In the genomic region with DNA sequence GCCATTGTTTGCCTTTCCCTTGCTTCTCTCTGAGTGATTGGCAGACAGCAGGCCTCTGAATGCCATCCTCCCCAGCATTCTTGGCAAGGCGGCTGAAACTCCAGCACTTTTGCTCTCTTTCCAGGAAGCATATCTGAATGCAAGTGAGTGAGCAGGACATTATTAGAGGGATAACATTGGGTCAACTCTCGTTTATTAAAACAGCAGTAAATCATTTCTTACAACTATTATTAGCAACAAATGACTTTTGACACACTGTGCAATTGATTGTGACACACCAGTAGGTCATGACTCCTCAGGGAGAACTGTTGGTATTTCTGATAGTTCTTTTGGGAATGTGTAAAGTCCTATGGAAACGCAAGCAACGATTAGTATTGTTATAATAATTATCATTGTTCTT, we compare ENCODE assay signal across 20 cellular contexts.
DNase-seq lines count a peak whose midpoint lies in the region; ATAC-seq, FAIRE-seq and TF ChIP-seq lines count a peak whose summit lies in the region.
"Had no signal": no experiment of that assay in that cellular context is flagged by ENCODE, and none has a peak within 500 bp of the region (broad histone marks: within the 10 kb centered on the region; RNA-seq: fewer than 3 reads in every experiment).

No MANE protein-coding gene starts in this region.

- intact Hi-C loops in adrenal gland (cut with DNase I): no loop called here
- intact Hi-C loops in left ventricle myocardium superior (cut with micrococcal nuclease): no loop called here

- H3K27me3 ChIP-seq in adrenal gland: no peaks in the 10 kb centered on the region
- peaks cover 3% of the 10 kb centered on the region for H3K27me3 ChIP-seq in osteoblast (ENCODE audit: insufficient read depth, low read length)

- TF ChIP-seq POLR2A in A549 (IDR thresholded peaks at IDR 0.05; ENCODE audit: low read length): no peak
- no peak for TF ChIP-seq POLR2A in adrenal gland (IDR thresholded peaks at IDR 0.05)
- TF ChIP-seq POLR2A in GM12891 (IDR thresholded peaks at IDR 0.05; ENCODE audit: low read depth, low read length): no peak

- CTCF ChIA-PET in A549 (lab: Yijun Ruan, JAX): no interaction called here

- WGBS in A549 (ENCODE audit: missing lambda C conversion rate): 65% methylated on average over 4 of the region's 4 CpGs
- WGBS in adrenal gland, 4 donors: 36 to 48% (median 44%) methylated on average over 4 of the region's 4 CpGs

- no peak for TF ChIP-seq EP300 in A549 (IDR thresholded peaks at IDR 0.05)

- no peak for TF ChIP-seq RAD21 in A549 (conservative IDR thresholded peaks at IDR 0.05 in 1 of 2, IDR thresholded peaks at IDR 0.05 in 1 of 2)

- H3K79me2 ChIP-seq in osteoblast (ENCODE audit: insufficient read depth, low read length): no peaks in the 10 kb centered on the region

- FAIRE-seq in A549 (lab: Jason Lieb, UNC): peak; percentile 59
- FAIRE-seq in GM12891 (lab: Jason Lieb, UNC): no peak
- FAIRE-seq: urothelium cell line had no signal

- no peak for TF ChIP-seq CTCF in A549 (IDR thresholded peaks at IDR 0.05)
- no peak for TF ChIP-seq CTCF in adrenal gland (IDR thresholded peaks at IDR 0.05)
- no peak for TF ChIP-seq CTCF in osteoblast (IDR thresholded peaks at IDR 0.05; ENCODE audit: extremely low read depth, low read depth, low read length)

- ATAC-seq in A549 (no peak), left ventricle myocardium superior (peak; percentile 80)
- ATAC-seq: esophagus mucosa, mucosa of descending colon had no signal

- H3K27ac ChIP-seq in A549: no peak overlapping the region
- H3K27ac ChIP-seq in adrenal gland: peak overlapping the region in 1 of 5 donors; percentile 66
- no peak overlapping the region for H3K27ac ChIP-seq in osteoblast (ENCODE audit: low read depth, low read length)
- H3K27ac ChIP-seq: dorsolateral prefrontal cortex, KMS-11 had no signal

- no peak for DNase-seq in A549 (ENCODE audit: low read depth in 1 of 2, low spot score in 1 of 2)
- peak in 5 of 7 donors; percentile 26 to 63 (median 44) for DNase-seq in adrenal gland
- peak; percentile 39 for DNase-seq in left ventricle myocardium superior
- peak; percentile 70 for DNase-seq in osteoblast (ENCODE audit: insufficient read length, low spot score, missing footprints)
- no peak for DNase-seq in NCI-H2171 treated with DMSO at 0.1 percent for 48 hours (lab: John Stamatoyannopoulos, UW)
- no peak for DNase-seq in A172 (ENCODE audit: low spot score)
- DNase-seq in GM12891 (ENCODE audit: insufficient read length, low spot score): no peak
- no peak for DNase-seq in ACHN
- DNase-seq: activated CD4-positive, alpha-beta T cell treated with anti-CD3 and anti-CD28 coated beads, Interleukin-2, amount 10 ng/mL, durations not matched to agents 7 days and 5 days; CD4-positive, CD25-positive, alpha-beta regulatory T cell; DND-41; H9; mucosa of descending colon; NCI-H1092; NCI-H2107; stimulated activated naive CD4-positive, alpha-beta T cell had no signal

- H3K36me3 ChIP-seq in adrenal gland (replicated peaks in 1 of 2) (no peaks in the 10 kb centered on the region), osteoblast (ENCODE audit: insufficient read depth, low read length) (no peaks in the 10 kb centered on the region)

- POLR2A ChIA-PET in A549 (lab: Yijun Ruan, JAX): no interaction called here

- in situ Hi-C loops in ACHN (cut with HindIII; ENCODE audit: low pct_ligation_motif_present, low pct_unique_long_range_greater_than_20kb, low sequenced_read_pairs): no loop called here

- peaks cover 3% of the 10 kb centered on the region for H4K20me1 ChIP-seq in osteoblast (ENCODE audit: insufficient read depth, low read length)

- no peak overlapping the region for H2AFZ ChIP-seq in osteoblast (ENCODE audit: low read length)

- no peak overlapping the region for H3K4me2 ChIP-seq in A549
- H3K4me2 ChIP-seq in osteoblast (ENCODE audit: insufficient read depth, low read length): no peak overlapping the region
- H3K4me2 ChIP-seq: KMS-11 had no signal

- H3K4me3 ChIP-seq in A549: no peak overlapping the region
- H3K4me3 ChIP-seq in adrenal gland: no peak overlapping the region
- H3K4me3 ChIP-seq in osteoblast (ENCODE audit: insufficient read depth, low read length): no peak overlapping the region
- H3K4me3 ChIP-seq: dorsolateral prefrontal cortex, mucosa of descending colon had no signal

- no peaks in the 10 kb centered on the region for H3K9me3 ChIP-seq in A549
- H3K9me3 ChIP-seq in adrenal gland (replicated peaks in 1 of 3): no peaks in the 10 kb centered on the region
- no peaks in the 10 kb centered on the region for H3K9me3 ChIP-seq in osteoblast (ENCODE audit: low read depth, low read length)
- H3K9me3 ChIP-seq: mucosa of descending colon had no signal

- H3K4me1 ChIP-seq in A549: peaks cover 6% of the 10 kb centered on the region; the same call in 2 of the 3 replicates
- peaks cover 17 to 27% of the 10 kb centered on the region in 2 donors for H3K4me1 ChIP-seq in adrenal gland (replicated peaks in 1 of 2)
- peaks cover 27% of the 10 kb centered on the region for H3K4me1 ChIP-seq in osteoblast (ENCODE audit: insufficient read depth, low read length)

TF ChIP-seq in A549, 52 proteins besides CTCF, POLR2A, EP300 and RAD21:
- no peak for TF ChIP-seq FOSB (CRISPR knock-in tag; IDR thresholded peaks at IDR 0.05)
- TF ChIP-seq RFX5 (IDR thresholded peaks at IDR 0.05): no peak
- TF ChIP-seq POLR2AphosphoS2 (conservative IDR thresholded peaks at IDR 0.05; ENCODE audit: low read length): no peak
- no peak for TF ChIP-seq ESRRA (IDR thresholded peaks at IDR 0.05; ENCODE audit: borderline replicate concordance, low read length)
- TF ChIP-seq, protein P1, sequence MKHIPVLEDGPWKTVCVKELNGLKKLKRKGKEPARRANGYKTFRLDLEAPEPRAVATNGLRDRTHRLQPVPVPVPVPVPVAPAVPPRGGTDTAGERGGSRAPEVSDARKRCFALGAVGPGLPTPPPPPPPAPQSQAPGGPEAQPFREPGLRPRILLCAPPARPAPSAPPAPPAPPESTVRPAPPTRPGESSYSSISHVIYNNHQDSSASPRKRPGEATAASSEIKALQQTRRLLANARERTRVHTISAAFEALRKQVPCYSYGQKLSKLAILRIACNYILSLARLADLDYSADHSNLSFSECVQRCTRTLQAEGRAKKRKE (CRISPR knock-in tag; IDR thresholded peaks at IDR 0.05; ENCODE audit: low read depth): no peak
- no peak for TF ChIP-seq ZC3H11A (IDR thresholded peaks at IDR 0.05)
- TF ChIP-seq MAZ (IDR thresholded peaks at IDR 0.05; ENCODE audit: borderline replicate concordance, low read depth, low read length): no peak
- TF ChIP-seq FOXS1 (CRISPR knock-in tag; IDR thresholded peaks at IDR 0.05): no peak
- no peak for TF ChIP-seq EHF (CRISPR knock-in tag; IDR thresholded peaks at IDR 0.05)
- TF ChIP-seq KDM1A (IDR thresholded peaks at IDR 0.05; ENCODE audit: low read depth): no peak
- TF ChIP-seq JUNB (IDR thresholded peaks at IDR 0.05): no peak
- no peak for TF ChIP-seq SREBF2 (IDR thresholded peaks at IDR 0.05)
- TF ChIP-seq ZNF302 (CRISPR knock-in tag; IDR thresholded peaks at IDR 0.05): no peak
- no peak for TF ChIP-seq FOSL2 (IDR thresholded peaks at IDR 0.05)
- TF ChIP-seq FOSL2 (CRISPR knock-in tag; IDR thresholded peaks at IDR 0.05): no peak
- no peak for TF ChIP-seq CEBPB (IDR thresholded peaks at IDR 0.05)
- no peak for TF ChIP-seq HDAC2 (IDR thresholded peaks at IDR 0.05)
- no peak for TF ChIP-seq SMC3 (IDR thresholded peaks at IDR 0.05)
- no peak for TF ChIP-seq ZFP36 (IDR thresholded peaks at IDR 0.05; ENCODE audit: borderline replicate concordance, partially characterized antibody)

TF ChIP-seq in GM12891, 5 proteins besides CTCF, POLR2A, EP300 and RAD21:
- no peak for TF ChIP-seq POLR2AphosphoS5 (IDR thresholded peaks at IDR 0.05; ENCODE audit: low read depth, low read length)
- no peak for TF ChIP-seq PAX5 (IDR thresholded peaks at IDR 0.05; ENCODE audit: insufficient read depth, low read length, severe bottlenecking)
- no peak for TF ChIP-seq POU2F2 (IDR thresholded peaks at IDR 0.05; ENCODE audit: low read depth, low read length)
- no peak for TF ChIP-seq SPI1 (IDR thresholded peaks at IDR 0.05; ENCODE audit: low read depth, low read length)
- no peak for TF ChIP-seq TAF1 (IDR thresholded peaks at IDR 0.05; ENCODE audit: low read depth, low read length)

Comparison
In these comparisons a context has a peak if more than half of its experiments do, and no peak if none do; other contexts are left out.
1. DNase-seq: peak in adrenal gland (5 of 7), left ventricle myocardium superior (single experiment) and osteoblast (single experiment); none in A549 (0 of 2), NCI-H2171 treated with DMSO at 0.1 percent for 48 hours (single experiment), A172 (single experiment), GM12891 (single experiment) and ACHN (single experiment).